ENCODE assay signal across 1 cellular context in genomic region chr5:81948349-81948748, GRCh38.
TF ChIP-seq lines count a peak whose summit lies in the region.

No MANE protein-coding gene starts in this region.

TF ChIP-seq in liver, 16 proteins besides CTCF, POLR2A, EP300 and RAD21 (continued from another document):
- TF ChIP-seq, protein P1, sequence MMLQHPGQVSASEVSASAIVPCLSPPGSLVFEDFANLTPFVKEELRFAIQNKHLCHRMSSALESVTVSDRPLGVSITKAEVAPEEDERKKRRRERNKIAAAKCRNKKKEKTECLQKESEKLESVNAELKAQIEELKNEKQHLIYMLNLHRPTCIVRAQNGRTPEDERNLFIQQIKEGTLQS (IDR thresholded peaks at IDR 0.05) = no peak
- TF ChIP-seq NR2F2 (IDR thresholded peaks at IDR 0.05) (no peak), SP1 (IDR thresholded peaks at IDR 0.05) (peak; percentile 39), FOXA1 (IDR thresholded peaks at IDR 0.05) (no peak), HNF4A (conservative IDR thresholded peaks at IDR 0.05) (peak; percentile 69 to 70), EGR1 (IDR thresholded peaks at IDR 0.05; ENCODE audit: low read depth in 2 of 2) (no peak), HNF4G (IDR thresholded peaks at IDR 0.05) (no peak), GABPA (IDR thresholded peaks at IDR 0.05 in 1 of 2, conservative IDR thresholded peaks at IDR 0.05 in 1 of 2) (no peak), RXRA (IDR thresholded peaks at IDR 0.05) (peak in 1 of 2 donors; percentile 17), JUND (IDR thresholded peaks at IDR 0.05) (peak in 1 of 2 donors; percentile 25), YY1 (IDR thresholded peaks at IDR 0.05) (peak; percentile 56), ZBTB33 (IDR thresholded peaks at IDR 0.05) (peak; percentile 48), FOXA2 (IDR thresholded peaks at IDR 0.05) (no peak)
- TF ChIP-seq, protein P2, sequence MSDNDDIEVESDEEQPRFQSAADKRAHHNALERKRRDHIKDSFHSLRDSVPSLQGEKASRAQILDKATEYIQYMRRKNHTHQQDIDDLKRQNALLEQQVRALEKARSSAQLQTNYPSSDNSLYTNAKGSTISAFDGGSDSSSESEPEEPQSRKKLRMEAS (IDR thresholded peaks at IDR 0.05) = no peak
- TF ChIP-seq, protein P3, sequence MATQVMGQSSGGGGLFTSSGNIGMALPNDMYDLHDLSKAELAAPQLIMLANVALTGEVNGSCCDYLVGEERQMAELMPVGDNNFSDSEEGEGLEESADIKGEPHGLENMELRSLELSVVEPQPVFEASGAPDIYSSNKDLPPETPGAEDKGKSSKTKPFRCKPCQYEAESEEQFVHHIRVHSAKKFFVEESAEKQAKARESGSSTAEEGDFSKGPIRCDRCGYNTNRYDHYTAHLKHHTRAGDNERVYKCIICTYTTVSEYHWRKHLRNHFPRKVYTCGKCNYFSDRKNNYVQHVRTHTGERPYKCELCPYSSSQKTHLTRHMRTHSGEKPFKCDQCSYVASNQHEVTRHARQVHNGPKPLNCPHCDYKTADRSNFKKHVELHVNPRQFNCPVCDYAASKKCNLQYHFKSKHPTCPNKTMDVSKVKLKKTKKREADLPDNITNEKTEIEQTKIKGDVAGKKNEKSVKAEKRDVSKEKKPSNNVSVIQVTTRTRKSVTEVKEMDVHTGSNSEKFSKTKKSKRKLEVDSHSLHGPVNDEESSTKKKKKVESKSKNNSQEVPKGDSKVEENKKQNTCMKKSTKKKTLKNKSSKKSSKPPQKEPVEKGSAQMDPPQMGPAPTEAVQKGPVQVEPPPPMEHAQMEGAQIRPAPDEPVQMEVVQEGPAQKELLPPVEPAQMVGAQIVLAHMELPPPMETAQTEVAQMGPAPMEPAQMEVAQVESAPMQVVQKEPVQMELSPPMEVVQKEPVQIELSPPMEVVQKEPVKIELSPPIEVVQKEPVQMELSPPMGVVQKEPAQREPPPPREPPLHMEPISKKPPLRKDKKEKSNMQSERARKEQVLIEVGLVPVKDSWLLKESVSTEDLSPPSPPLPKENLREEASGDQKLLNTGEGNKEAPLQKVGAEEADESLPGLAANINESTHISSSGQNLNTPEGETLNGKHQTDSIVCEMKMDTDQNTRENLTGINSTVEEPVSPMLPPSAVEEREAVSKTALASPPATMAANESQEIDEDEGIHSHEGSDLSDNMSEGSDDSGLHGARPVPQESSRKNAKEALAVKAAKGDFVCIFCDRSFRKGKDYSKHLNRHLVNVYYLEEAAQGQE (IDR thresholded peaks at IDR 0.05) = no peak
